ENCODE assay signal across 8 cellular contexts in the genomic region with DNA sequence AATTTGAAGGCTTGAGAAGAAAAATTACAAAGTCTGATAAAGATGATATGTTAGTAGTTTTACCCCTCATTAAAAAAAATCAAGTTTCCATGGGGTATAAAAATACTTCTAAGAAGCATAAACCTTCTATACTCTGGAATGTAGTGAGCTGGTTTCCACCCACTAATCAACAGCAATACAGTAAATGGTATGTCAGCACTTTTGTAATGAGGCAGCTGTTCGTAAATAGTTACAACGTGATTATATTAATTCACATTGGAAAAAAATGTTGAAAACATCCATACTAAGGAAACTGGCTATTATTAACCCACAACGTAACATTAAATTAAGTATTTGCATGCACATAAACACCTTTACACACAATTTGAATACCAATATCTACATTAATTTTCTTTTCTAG.
"Had no signal": no experiment of that assay in that cellular context is flagged by ENCODE, and none has a peak within 500 bp of the region (broad histone marks: within the 10 kb centered on the region; RNA-seq: fewer than 3 reads in every experiment).

No MANE protein-coding gene starts in this region.

- H3K4me3 ChIP-seq: GM23248, HAP-1 had no signal

- DNase-seq: GM23248, GOT3, H7, HFFc6, KG1 had no signal

- H3K36me3 ChIP-seq: HAP-1 had no signal

- H3K27ac ChIP-seq: GM23248, HL-60 had no signal

- H2AFZ ChIP-seq: GM23248 had no signal

- H3K9me3 ChIP-seq: HAP-1 had no signal

- H3K9ac ChIP-seq: GM23248 had no signal

- ATAC-seq: HCT116 had no signal
